Comparison of ENCODE assay signal across 8 cellular contexts in genomic region chr16:18767217-18767616, GRCh38. TPM values are rescaled to one million over a fixed set of nuclear protein-coding genes. Genes with fewer than 3 reads are reported as not detected.
DNase-seq lines count a peak whose midpoint lies in the region; ATAC-seq, FAIRE-seq and TF ChIP-seq lines count a peak whose summit lies in the region.
"Not testable (repeated sequence)": the region's sequence is repeated elsewhere in the genome, so short reads cannot be mapped to it uniquely, and the experiment has no call there.

No MANE protein-coding gene starts in this region.

- POLR2A ChIA-PET in activated CD4-positive, alpha-beta memory T cell treated with anti-CD3 and anti-CD28 coated beads for 36 hours (lab: Charles Lee): interaction anchor here (0.8 kb wide), 1 partner anchor 20 kb away, joined by 3 read pairs; no protein-coding TSS in a partner anchor
- POLR2A ChIA-PET in activated naive CD8-positive, alpha-beta T cell treated with anti-CD3 and anti-CD28 coated beads, Interleukin-2, amount 10 ng/mL, durations not matched to agents 7 days and 5 days (lab: Charles Lee): interaction anchor here (0.7 to 1.6 kb wide), 2 partner anchors 22 to 34 kb away, joined by 3 to 4 read pairs; partner anchors contain the start of gene ARL6IP1

- peak; percentile 76 for FAIRE-seq in GM12891 (lab: Jason Lieb, UNC)

- H3K9me3 Mint-ChIP-seq in activated CD4-positive, alpha-beta memory T cell treated with anti-CD3 and anti-CD28 coated beads for 36 hours; activated naive CD8-positive, alpha-beta T cell treated with anti-CD3 and anti-CD28 coated beads, Interleukin-2, amount 10 ng/mL, durations not matched to agents 7 days and 5 days; natural killer cell treated with Interleukin-12 subunit alpha and Interleukin-12 subunit beta and Interleukin-15 and Interleukin-18, amount 100 ng/mL, for 72 hours: not testable (repeated sequence)

- TF ChIP-seq POLR2A in GM12891 (IDR thresholded peaks at IDR 0.05; ENCODE audit: low read depth, low read length): not testable (repeated sequence)

- intact Hi-C loops in activated CD4-positive, alpha-beta memory T cell treated with anti-CD3 and anti-CD28 coated beads for 36 hours (cut with micrococcal nuclease): not testable (repeated sequence)

- ATAC-seq in GM19043 (IDR thresholded peaks at IDR 0.05; ENCODE audit: low read depth, unreplicated experiment) (peak; percentile 59), GM21723 (IDR thresholded peaks at IDR 0.05; ENCODE audit: unreplicated experiment) (peak; percentile 72), HG03045 (IDR thresholded peaks at IDR 0.05; ENCODE audit: unreplicated experiment) (peak; percentile 51)
- ATAC-seq in activated naive CD8-positive, alpha-beta T cell treated with anti-CD3 and anti-CD28 coated beads, Interleukin-2, amount 10 ng/mL, durations not matched to agents 7 days and 5 days (ENCODE audit: low read depth): peak; percentile 87
- ATAC-seq in natural killer cell treated with Interleukin-12 subunit alpha and Interleukin-12 subunit beta and Interleukin-15 and Interleukin-18, amount 100 ng/mL, for 72 hours: peak; percentile 66 to 74

- not testable (repeated sequence) for H3K27me3 Mint-ChIP-seq in activated CD4-positive, alpha-beta memory T cell treated with anti-CD3 and anti-CD28 coated beads for 36 hours; activated naive CD8-positive, alpha-beta T cell treated with anti-CD3 and anti-CD28 coated beads, Interleukin-2, amount 10 ng/mL, durations not matched to agents 7 days and 5 days; natural killer cell treated with Interleukin-12 subunit alpha and Interleukin-12 subunit beta and Interleukin-15 and Interleukin-18, amount 100 ng/mL, for 72 hours

- CTCF ChIA-PET in activated CD4-positive, alpha-beta memory T cell treated with anti-CD3 and anti-CD28 coated beads for 36 hours (lab: Charles Lee): not testable (repeated sequence)

- not testable (repeated sequence) for H3K36me3 Mint-ChIP-seq in activated CD4-positive, alpha-beta memory T cell treated with anti-CD3 and anti-CD28 coated beads for 36 hours; activated naive CD8-positive, alpha-beta T cell treated with anti-CD3 and anti-CD28 coated beads, Interleukin-2, amount 10 ng/mL, durations not matched to agents 7 days and 5 days; natural killer cell treated with Interleukin-12 subunit alpha and Interleukin-12 subunit beta and Interleukin-15 and Interleukin-18, amount 100 ng/mL, for 72 hours

- H3K27ac Mint-ChIP-seq in activated CD4-positive, alpha-beta memory T cell treated with anti-CD3 and anti-CD28 coated beads for 36 hours; natural killer cell treated with Interleukin-12 subunit alpha and Interleukin-12 subunit beta and Interleukin-15 and Interleukin-18, amount 100 ng/mL, for 72 hours: not testable (repeated sequence)
- peak overlapping the region; percentile 60 for H3K27ac Mint-ChIP-seq in activated naive CD8-positive, alpha-beta T cell treated with anti-CD3 and anti-CD28 coated beads, Interleukin-2, amount 10 ng/mL, durations not matched to agents 7 days and 5 days

- not testable (repeated sequence) for DNase-seq in GM12891 (ENCODE audit: insufficient read length, low spot score); activated naive CD8-positive, alpha-beta T cell treated with anti-CD3 and anti-CD28 coated beads, Interleukin-2, amount 10 ng/mL, durations not matched to agents 7 days and 5 days; natural killer cell treated with Interleukin-12 subunit alpha and Interleukin-12 subunit beta and Interleukin-15 and Interleukin-18, amount 100 ng/mL, for 72 hours (ENCODE audit: low spot score)
- peak; percentile 86 for DNase-seq in NCI-H1694 (lab: John Stamatoyannopoulos, UW)
- DNase-seq in activated CD4-positive, alpha-beta memory T cell treated with anti-CD3 and anti-CD28 coated beads for 36 hours: peak; percentile 52

- peaks cover 15% of the 10 kb centered on the region for H3K4me1 Mint-ChIP-seq in activated CD4-positive, alpha-beta memory T cell treated with anti-CD3 and anti-CD28 coated beads for 36 hours (ENCODE audit: low read depth)
- H3K4me1 Mint-ChIP-seq in activated naive CD8-positive, alpha-beta T cell treated with anti-CD3 and anti-CD28 coated beads, Interleukin-2, amount 10 ng/mL, durations not matched to agents 7 days and 5 days: peaks cover 12% of the 10 kb centered on the region
- H3K4me1 Mint-ChIP-seq in natural killer cell treated with Interleukin-12 subunit alpha and Interleukin-12 subunit beta and Interleukin-15 and Interleukin-18, amount 100 ng/mL, for 72 hours (ENCODE audit: low read depth in 2 of 2): peaks cover 12 to 14% of the 10 kb centered on the region in 2 donors

- H3K4me3 Mint-ChIP-seq in activated CD4-positive, alpha-beta memory T cell treated with anti-CD3 and anti-CD28 coated beads for 36 hours; natural killer cell treated with Interleukin-12 subunit alpha and Interleukin-12 subunit beta and Interleukin-15 and Interleukin-18, amount 100 ng/mL, for 72 hours: not testable (repeated sequence)
- H3K4me3 Mint-ChIP-seq in activated naive CD8-positive, alpha-beta T cell treated with anti-CD3 and anti-CD28 coated beads, Interleukin-2, amount 10 ng/mL, durations not matched to agents 7 days and 5 days: peak overlapping the region; percentile 32

RNA-seq across cellular contexts. Expression of gene RPS15A, which starts 22.9 kb away (rescaled TPM):
- 6,481 TPM for polyA plus RNA-seq in GM12891 (2012; ENCODE audit: low read depth, missing spikeins)
- 1,000 to 10,000 TPM; 2,060 to 2,087 TPM for total RNA-seq in activated CD4-positive, alpha-beta memory T cell treated with anti-CD3 and anti-CD28 coated beads for 36 hours
- 1,000 to 10,000 TPM; 1,969 to 2,023 TPM for total RNA-seq in activated naive CD8-positive, alpha-beta T cell treated with anti-CD3 and anti-CD28 coated beads, Interleukin-2, amount 10 ng/mL, durations not matched to agents 7 days and 5 days
- total RNA-seq in natural killer cell treated with Interleukin-12 subunit alpha and Interleukin-12 subunit beta and Interleukin-15 and Interleukin-18, amount 100 ng/mL, for 72 hours: 1,000 to 10,000 TPM in 1 of 2 donors, 100 to 1,000 TPM in 1; 497 to 1,038 TPM

RNA-seq across cellular contexts. Expression of gene ARL6IP1, which starts 34.1 kb away (rescaled TPM):
- polyA plus RNA-seq in GM12891 (2012; ENCODE audit: low read depth, missing spikeins): 84.1 TPM
- total RNA-seq in activated CD4-positive, alpha-beta memory T cell treated with anti-CD3 and anti-CD28 coated beads for 36 hours: 100 to 1,000 TPM; 110 to 125 TPM
- total RNA-seq in activated naive CD8-positive, alpha-beta T cell treated with anti-CD3 and anti-CD28 coated beads, Interleukin-2, amount 10 ng/mL, durations not matched to agents 7 days and 5 days: 100 to 1,000 TPM; 176 to 182 TPM
- total RNA-seq in natural killer cell treated with Interleukin-12 subunit alpha and Interleukin-12 subunit beta and Interleukin-15 and Interleukin-18, amount 100 ng/mL, for 72 hours: 100 to 1,000 TPM; 113 to 149 TPM
